25 cellular contexts compared by ENCODE assay signal in the genomic region with DNA sequence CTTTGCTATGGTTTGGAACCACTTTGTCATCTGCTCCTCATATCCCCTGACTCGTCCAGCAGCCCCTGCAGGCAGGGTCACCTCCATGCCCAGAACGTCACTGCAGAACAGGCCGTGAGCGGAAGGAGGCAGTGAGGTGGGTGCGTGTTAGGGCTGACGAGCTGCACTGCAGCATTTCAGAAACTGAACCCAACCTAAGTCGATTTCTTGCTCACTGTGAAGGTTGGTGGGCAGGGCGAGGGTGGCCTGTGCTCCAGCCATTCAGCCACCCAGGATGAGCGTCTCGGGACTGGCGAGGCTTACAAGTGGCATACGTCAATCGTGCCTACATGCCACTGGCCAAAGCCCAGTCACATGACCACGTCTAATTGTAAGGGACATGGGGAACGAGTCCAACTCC.
"Had no signal": no experiment of that assay in that cellular context is flagged by ENCODE, and none has a peak within 500 bp of the region (broad histone marks: within the 10 kb centered on the region; RNA-seq: fewer than 3 reads in every experiment).

No MANE protein-coding gene starts in this region.

- H3K4me3 ChIP-seq: left lung, lung, neural progenitor cell, right atrium auricular region, skin epidermis, tibial nerve, uterus had no signal

- DNase-seq: hypothalamus; immature natural killer cell; kidney; left colon; left lung; mesendoderm; naive B cell; natural killer cell; nephron progenitor cell; stimulated activated CD4-positive, alpha-beta T cell treated with anti-CD3 and anti-CD28 coated beads, Interleukin-4, amount 100 ng/mL, for 24 hours; stimulated activated naive CD4-positive, alpha-beta T cell; uterus had no signal

- H3K27ac Mint-ChIP-seq: immature natural killer cell; mesothelial cell of epicardium; naive B cell; natural killer cell; nephron progenitor cell; neural progenitor cell; progenitor cell of endocrine pancreas; stimulated activated effector memory CD8-positive, alpha-beta T cell treated with anti-CD3 and anti-CD28 coated beads, Interleukin-12 subunit alpha, Interleukin-12 subunit beta, amount 100 ng/mL, for 72 hours; stimulated activated naive CD8-positive, alpha-beta T cell treated with anti-CD3 and anti-CD28 coated beads, Interleukin-15, Interleukin-2, amounts not matched to agents 100 ng/mL and 50 ng/mL, for 24 hours; type B pancreatic cell had no signal

- H3K4me3 Mint-ChIP-seq: immature natural killer cell; mesothelial cell of epicardium; naive B cell; natural killer cell; nephron progenitor cell; neural progenitor cell; stimulated activated effector memory CD8-positive, alpha-beta T cell treated with anti-CD3 and anti-CD28 coated beads, Interleukin-12 subunit alpha, Interleukin-12 subunit beta, amount 100 ng/mL, for 72 hours; stimulated activated naive CD8-positive, alpha-beta T cell treated with anti-CD3 and anti-CD28 coated beads, Interleukin-15, Interleukin-2, amounts not matched to agents 100 ng/mL and 50 ng/mL, for 24 hours; type B pancreatic cell had no signal

- ATAC-seq: left colon; left lung; natural killer cell; sciatic nerve; stimulated activated effector memory CD8-positive, alpha-beta T cell treated with anti-CD3 and anti-CD28 coated beads, Interleukin-12 subunit alpha, Interleukin-12 subunit beta, amount 100 ng/mL, for 72 hours had no signal

- H3K9ac ChIP-seq: neural progenitor cell, parathyroid adenoma had no signal

- FAIRE-seq: islet of Langerhans, kidney had no signal

- H3K4me1 ChIP-seq: left lung, neural progenitor cell, parathyroid adenoma, right atrium auricular region, tibial nerve, uterus had no signal

- H3K4me1 Mint-ChIP-seq: immature natural killer cell; mesothelial cell of epicardium; naive B cell; natural killer cell; stimulated activated effector memory CD8-positive, alpha-beta T cell treated with anti-CD3 and anti-CD28 coated beads, Interleukin-12 subunit alpha, Interleukin-12 subunit beta, amount 100 ng/mL, for 72 hours had no signal

- H3K36me3 Mint-ChIP-seq: immature natural killer cell; mesothelial cell of epicardium; natural killer cell; stimulated activated effector memory CD8-positive, alpha-beta T cell treated with anti-CD3 and anti-CD28 coated beads, Interleukin-12 subunit alpha, Interleukin-12 subunit beta, amount 100 ng/mL, for 72 hours; type B pancreatic cell had no signal

- H3K9me3 ChIP-seq: uterus had no signal

- H3K4me2 ChIP-seq: neural progenitor cell had no signal

- H3K79me2 ChIP-seq: parathyroid adenoma had no signal

- H3K27ac ChIP-seq: left lung, neural progenitor cell, parathyroid adenoma, right atrium auricular region, skin epidermis, tibial nerve, uterus had no signal

- H3K27me3 Mint-ChIP-seq: stimulated activated naive CD8-positive, alpha-beta T cell treated with anti-CD3 and anti-CD28 coated beads, Interleukin-15, Interleukin-2, amounts not matched to agents 100 ng/mL and 50 ng/mL, for 24 hours had no signal

- H3K27me3 ChIP-seq: right atrium auricular region, tibial nerve, uterus had no signal

- H2AFZ ChIP-seq: neural progenitor cell, parathyroid adenoma had no signal

- H3K36me3 ChIP-seq: left lung, neural progenitor cell, right atrium auricular region, tibial nerve, uterus had no signal
